Comparison of ENCODE assay signal across 21 cellular contexts in the genomic region with DNA sequence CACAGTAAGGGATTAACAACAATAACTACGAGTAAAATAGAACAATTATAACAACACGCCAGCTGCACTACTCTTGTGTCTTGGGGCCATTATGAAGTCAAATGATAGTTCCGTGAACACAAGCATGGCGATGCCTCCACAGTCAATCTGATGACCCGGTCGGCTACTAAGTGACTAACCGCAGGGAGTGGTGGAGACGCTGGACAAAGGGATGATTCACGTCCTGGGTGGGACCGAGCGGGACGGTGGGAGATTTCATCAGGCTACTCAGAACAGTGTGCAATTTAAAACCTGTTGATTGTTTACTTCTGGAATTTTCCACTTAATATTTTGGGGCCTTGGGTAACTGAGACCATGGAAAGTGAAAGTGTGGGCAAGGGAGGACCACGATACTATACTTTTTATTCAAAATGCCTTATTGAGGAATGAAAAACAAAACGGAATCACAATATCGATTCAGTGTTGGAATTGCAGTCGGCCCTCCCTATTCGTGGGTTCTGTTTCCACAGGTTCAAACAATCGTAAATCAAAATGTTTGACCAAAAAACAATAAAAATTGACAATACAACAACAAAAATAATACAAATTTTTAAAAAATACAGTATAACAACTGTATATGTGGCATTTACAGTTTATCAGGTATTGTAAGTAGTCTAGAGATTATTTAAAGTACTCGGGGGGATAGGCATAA.
DNase-seq lines count a peak whose midpoint lies in the region; ATAC-seq, FAIRE-seq and TF ChIP-seq lines count a peak whose summit lies in the region.
"Had no signal": no experiment of that assay in that cellular context is flagged by ENCODE, and none has a peak within 500 bp of the region (broad histone marks: within the 10 kb centered on the region; RNA-seq: fewer than 3 reads in every experiment).

No MANE protein-coding gene starts in this region.

- H3K56ac ChIP-seq in mesendoderm (ENCODE audit: low read length), result no peak overlapping the region

- H4K8ac ChIP-seq in mesendoderm (ENCODE audit: low read depth, low read length), result no peak overlapping the region

- no peak overlapping the region for H2AK5ac ChIP-seq in mesendoderm (ENCODE audit: low read length)

- peak; percentile 92 for ATAC-seq in HCT116
- peak; percentile 38; the same call in 1 of the 2 replicates for ATAC-seq in Panc1
- ATAC-seq in SK-N-SH treated with all-trans-retinoic acid at 6 μM for 48 hours, result no peak
- no peak for ATAC-seq in HG02840 (IDR thresholded peaks at IDR 0.05; ENCODE audit: low FRiP score, unreplicated experiment)
- ATAC-seq: left lung had no signal

- H3K23ac ChIP-seq in mesendoderm (ENCODE audit: low read length), result no peak overlapping the region

- no peak overlapping the region for H2BK120ac ChIP-seq in mesendoderm (ENCODE audit: low read depth, low read length)

- no peak overlapping the region for H3K27ac ChIP-seq in HCT116 (ENCODE audit: low read depth, low read length)
- peak overlapping the region; percentile 12; the same call in 1 of the 2 replicates for H3K27ac ChIP-seq in Panc1 (ENCODE audit: low read length)
- no peak overlapping the region for H3K27ac ChIP-seq in osteoblast (ENCODE audit: low read depth, low read length)
- no peak overlapping the region for H3K27ac ChIP-seq in mesendoderm (ENCODE audit: low read depth, low read length)
- H3K27ac ChIP-seq: left lung, thoracic aorta had no signal

- H3K4me2 ChIP-seq in HCT116 (ENCODE audit: low read length), result peak overlapping the region; percentile 65
- H3K4me2 ChIP-seq in osteoblast (ENCODE audit: insufficient read depth, low read length), result peak overlapping the region; percentile 42
- H3K4me2 ChIP-seq in mesendoderm (ENCODE audit: low read length), result no peak overlapping the region
- H3K4me2 ChIP-seq: SK-N-SH had no signal

- intact Hi-C loops in HCT116 (cut with micrococcal nuclease) (loop anchor here (1.0 kb wide), 1 partner anchor 54 kb away; no protein-coding TSS in a partner anchor), Panc1 (cut with micrococcal nuclease; ENCODE audit: unreplicated experiment) (no loop called here)

- POLR2A ChIA-PET in HCT116 (lab: Charles Lee) (interaction anchor here (1.1 kb wide), 1 partner anchor 50 kb away, joined by 4 read pairs; no protein-coding TSS in a partner anchor), Panc1 (lab: Charles Lee) (no interaction called here)

- H4K20me1 ChIP-seq in HCT116 (ENCODE audit: insufficient read depth) (no peaks in the 10 kb centered on the region), osteoblast (ENCODE audit: insufficient read depth, low read length) (no peaks in the 10 kb centered on the region)

- TF ChIP-seq CTCF in HCT116 (IDR thresholded peaks at IDR 0.05 in 2 of 3, conservative IDR thresholded peaks at IDR 0.05 in 1 of 3; ENCODE audit: borderline replicate concordance in 1 of 3, insufficient read depth in 1 of 3, low read depth in 2 of 3, low read length in 2 of 3) (no peak), Panc1 (IDR thresholded peaks at IDR 0.05) (no peak), bronchial epithelial cell (IDR thresholded peaks at IDR 0.05; ENCODE audit: insufficient read depth, low read length, severe bottlenecking) (no peak), osteoblast (IDR thresholded peaks at IDR 0.05; ENCODE audit: extremely low read depth, low read depth, low read length) (no peak)

- FAIRE-seq in bronchial epithelial cell (lab: Jason Lieb, UNC), result no peak
- FAIRE-seq: small intestine, TTC549 had no signal

- no peak overlapping the region for H3K4ac ChIP-seq in mesendoderm (ENCODE audit: low read depth, low read length)

- no peak for TF ChIP-seq RAD21 in HCT116 (IDR thresholded peaks at IDR 0.05; ENCODE audit: low read depth)

- no CpG with 5 or more reads among the region's 19 CpGs for WGBS in mesendoderm (ENCODE audit: extremely low coverage, insufficient coverage, low lambda C conversion rate)

- H3K4me3 ChIP-seq in HCT116 (replicated peaks in 1 of 2; ENCODE audit: low read depth in 1 of 2, low read length in 2 of 2) (peak overlapping the region in 1 of 2 experiments; percentile 31; a peak in 1 of 4 replicates), Panc1 (ENCODE audit: low read depth in 2 of 2, low read length in 2 of 2) (peak overlapping the region in 1 of 2 experiments; percentile 27; a peak in 1 of 4 replicates), bronchial epithelial cell (ENCODE audit: low read depth, low read length) (no peak overlapping the region), osteoblast (ENCODE audit: insufficient read depth, low read length) (no peak overlapping the region), mesendoderm (ENCODE audit: low read length) (no peak overlapping the region)
- H3K4me3 ChIP-seq: left lung, thoracic aorta had no signal

- in situ Hi-C loops in Panc1 (cut with HindIII; ENCODE audit: low pct_unique_long_range_greater_than_20kb, low sequenced_read_pairs), result no loop called here

- H2BK5ac ChIP-seq in mesendoderm (ENCODE audit: low read length), result no peak overlapping the region

- DNase-seq in HCT116 (ENCODE audit: low read depth, low spot score) (peak; percentile 86), Panc1 (ENCODE audit: low read depth, low spot score) (peak; percentile 24), bronchial epithelial cell (ENCODE audit: low read depth) (peak; percentile 83), osteoblast (ENCODE audit: insufficient read length, low spot score, missing footprints) (no peak), islet precursor cell (no peak), mesendoderm (no peak)
- DNase-seq: activated CD4-positive, alpha-beta T cell treated with anti-CD3 and anti-CD28 coated beads, Interleukin-2, amount 10 ng/mL, durations not matched to agents 7 days and 5 days; activated naive CD4-positive, alpha-beta T cell treated with anti-CD3 and anti-CD28 coated beads, Interleukin-2, amount 10 ng/mL, durations not matched to agents 7 days and 5 days; BE2C; DMS 273 treated with DMSO at 0.1 percent for 48 hours; effector CD8-positive, alpha-beta T cell; Karpas-422; left lung; NCI-H1930; NCI-H510A treated with DMSO at 0.1 percent for 48 hours; SK-N-SH; small intestine had no signal

- H3K9me3 ChIP-seq in HCT116 (ENCODE audit: control insufficient read depth in 1 of 2, insufficient read depth in 1 of 2, low read depth in 1 of 2, low read length in 2 of 2) (peaks cover 0 to 5% of the 10 kb centered on the region in 2 experiments; a peak in 1 of 4 replicates), Panc1 (ENCODE audit: control insufficient read depth, insufficient read depth, low read depth, low read length) (no peaks in the 10 kb centered on the region), osteoblast (ENCODE audit: low read depth, low read length) (no peaks in the 10 kb centered on the region)
- H3K9me3 ChIP-seq: BE2C, left lung, SK-N-SH, thoracic aorta had no signal

- no peaks in the 10 kb centered on the region for H3K9me2 ChIP-seq in HCT116 (ENCODE audit: insufficient read depth)
- H3K9me2 ChIP-seq: SK-N-SH had no signal

- CTCF ChIA-PET in HCT116 (lab: Charles Lee), result no interaction called here
- CTCF ChIA-PET in Panc1 (lab: Charles Lee), result no interaction called here

- H3K9ac ChIP-seq in HCT116 (ENCODE audit: low read length) (peak overlapping the region; percentile 7; the same call in 1 of the 2 replicates), mesendoderm (ENCODE audit: low read length) (no peak overlapping the region)
- H3K9ac ChIP-seq: SK-N-SH had no signal

- H3K36me3 ChIP-seq in HCT116 (ENCODE audit: control insufficient read depth in 1 of 2, insufficient read depth in 2 of 2, low read length in 2 of 2) (no peaks in the 10 kb centered on the region), Panc1 (ENCODE audit: control insufficient read depth, insufficient read depth, low read length) (no peaks in the 10 kb centered on the region), bronchial epithelial cell (ENCODE audit: control insufficient read depth, insufficient read depth, low read length) (no peaks in the 10 kb centered on the region), osteoblast (ENCODE audit: insufficient read depth, low read length) (no peaks in the 10 kb centered on the region), mesendoderm (ENCODE audit: control insufficient read depth, insufficient read depth, low read length) (no peaks in the 10 kb centered on the region)
- H3K36me3 ChIP-seq: BE2C, left lung, thoracic aorta had no signal

- TF ChIP-seq POLR2A in HCT116 (IDR thresholded peaks at IDR 0.05; ENCODE audit: borderline replicate concordance, extremely low read depth, insufficient read depth, insufficient read length), result no peak

- H3K79me2 ChIP-seq in HCT116 (ENCODE audit: insufficient read depth, low read length), result no peaks in the 10 kb centered on the region
- no peaks in the 10 kb centered on the region for H3K79me2 ChIP-seq in osteoblast (ENCODE audit: insufficient read depth, low read length)
- H3K79me2 ChIP-seq in mesendoderm (ENCODE audit: control insufficient read depth, insufficient read depth, low read length), result no peaks in the 10 kb centered on the region

- H2BK15ac ChIP-seq in mesendoderm (replicated peaks; ENCODE audit: low read depth), result no peak overlapping the region

- H3K4me1 ChIP-seq in HCT116 (ENCODE audit: control insufficient read depth in 1 of 2, insufficient read depth in 2 of 2, low read length in 2 of 2), result peaks cover 10 to 25% of the 10 kb centered on the region in 2 experiments
- H3K4me1 ChIP-seq in Panc1 (ENCODE audit: control insufficient read depth, insufficient read depth, low read length), result no peaks in the 10 kb centered on the region
- peaks cover 26% of the 10 kb centered on the region for H3K4me1 ChIP-seq in osteoblast (ENCODE audit: insufficient read depth, low read length)
- H3K4me1 ChIP-seq in mesendoderm (ENCODE audit: control insufficient read depth, low read depth, low read length), result no peaks in the 10 kb centered on the region
- H3K4me1 ChIP-seq: BE2C, left lung had no signal

- H4K5ac ChIP-seq in mesendoderm (ENCODE audit: low read length), result no peak overlapping the region

- H2AFZ ChIP-seq in HCT116 (ENCODE audit: low read depth, low read length, poor library complexity, severe bottlenecking) (peak overlapping the region; percentile 78), osteoblast (ENCODE audit: low read length) (peak overlapping the region; percentile 39)

- RAD21 ChIA-PET in HCT116 (lab: Charles Lee; ENCODE audit: low non-redundant PET in 1 of 2, low total read pairs in 2 of 2, uncharacterized antibody in 2 of 2, unreplicated experiment in 2 of 2), result no interaction called here

- BruUV-seq in HCT116 (replicated peaks; lab: Mats Ljungman, UMichigan) (TSS peak; percentile 99), Panc1 (replicated peaks; lab: Mats Ljungman, UMichigan) (no TSS peak)

- H3K27me3 ChIP-seq in HCT116 (ENCODE audit: insufficient read depth, low read length), result no peaks in the 10 kb centered on the region
- H3K27me3 ChIP-seq in Panc1 (ENCODE audit: control insufficient read depth, insufficient read depth, low read length), result no peaks in the 10 kb centered on the region
- no peaks in the 10 kb centered on the region for H3K27me3 ChIP-seq in bronchial epithelial cell (ENCODE audit: control insufficient read depth, insufficient read depth, low read length)
- H3K27me3 ChIP-seq in osteoblast (ENCODE audit: insufficient read depth, low read length), result no peaks in the 10 kb centered on the region
- H3K27me3 ChIP-seq in mesendoderm (ENCODE audit: insufficient read depth, low read length, poor library complexity), result no peaks in the 10 kb centered on the region
- H3K27me3 ChIP-seq: BE2C, left lung had no signal

- H3K79me1 ChIP-seq in mesendoderm (ENCODE audit: low read length), result no peaks in the 10 kb centered on the region

- H3K18ac ChIP-seq in mesendoderm (ENCODE audit: low read length), result no peak overlapping the region

Comparison
In these comparisons a context has a peak if more than half of its experiments do, and no peak if none do; other contexts are left out.
1. ATAC-seq: peak in HCT116 (single experiment) and Panc1 (single experiment); none in SK-N-SH treated with all-trans-retinoic acid at 6 μM for 48 hours (single experiment) and HG02840 (single experiment).
2. DNase-seq: peak in HCT116 (single experiment), Panc1 (single experiment) and bronchial epithelial cell (single experiment); none in osteoblast (single experiment), islet precursor cell (single experiment) and mesendoderm (single experiment).